Comparison of ENCODE assay signal across 10 cellular contexts in genomic region chr4:147772459-147772969, GRCh38. TPM values are rescaled to one million over a fixed set of nuclear protein-coding genes. Genes with fewer than 3 reads are reported as not detected.
DNase-seq lines count a peak whose midpoint lies in the region; ATAC-seq and TF ChIP-seq lines count a peak whose summit lies in the region.
"Had no signal": no experiment of that assay in that cellular context is flagged by ENCODE, and none has a peak within 500 bp of the region (broad histone marks: within the 10 kb centered on the region; RNA-seq: fewer than 3 reads in every experiment).

No MANE protein-coding gene starts in this region.

- H3K9me3 ChIP-seq in GM23248 (ENCODE audit: low read depth) (no peaks in the 10 kb centered on the region), WERI-Rb-1 (ENCODE audit: severe bottlenecking) (no peaks in the 10 kb centered on the region), skeletal muscle tissue (ENCODE audit: control insufficient read depth in 3 of 3, low read length in 3 of 3) (no peaks in the 10 kb centered on the region)
- H3K9me3 ChIP-seq in effector memory CD4-positive, alpha-beta T cell (ENCODE audit: control insufficient read depth, low read length), result no peaks in the 10 kb centered on the region

- in situ Hi-C loops in GM23248 (cut with MboI), result no loop called here

- H3K4me1 ChIP-seq in GM23248 (ENCODE audit: insufficient read depth), result peaks cover 53% of the 10 kb centered on the region
- peaks cover 43 to 51% (median 47%) of the 10 kb centered on the region in 3 donors for H3K4me1 ChIP-seq in skeletal muscle tissue (ENCODE audit: control insufficient read depth in 3 of 3, insufficient read depth in 3 of 3, low read length in 3 of 3)
- H3K4me1 ChIP-seq in effector memory CD4-positive, alpha-beta T cell (ENCODE audit: control insufficient read depth, insufficient read depth, low read length, poor library complexity, severe bottlenecking), result no peaks in the 10 kb centered on the region

- intact Hi-C loops in Right ventricle myocardium superior (cut with DNase I), result no loop called here

- no peak for TF ChIP-seq CTCF in WERI-Rb-1 (IDR thresholded peaks at IDR 0.05; ENCODE audit: low read depth, low read length)

- H3K27me3 ChIP-seq in GM23248 (replicated peaks; ENCODE audit: insufficient read depth) (no peaks in the 10 kb centered on the region), WERI-Rb-1 (ENCODE audit: insufficient read depth, low read depth, severe bottlenecking) (no peaks in the 10 kb centered on the region), skeletal muscle tissue (ENCODE audit: control insufficient read depth in 3 of 3, insufficient read depth in 3 of 3, low read length in 3 of 3) (no peaks in the 10 kb centered on the region)
- H3K27me3 ChIP-seq in effector memory CD4-positive, alpha-beta T cell (replicated peaks; ENCODE audit: control insufficient read depth, insufficient read depth, low read length, poor library complexity, severe bottlenecking), result no peaks in the 10 kb centered on the region

- ATAC-seq in Right ventricle myocardium superior (ENCODE audit: poor library complexity) (peak; percentile 35), HG03457 (IDR thresholded peaks at IDR 0.05; ENCODE audit: unreplicated experiment) (no peak)
- ATAC-seq: activated T-cell treated with anti-CD3 and anti-CD28 coated beads, Interleukin-2, amount 50 U/mL, for 72 hours had no signal

- peaks cover 85% of the 10 kb centered on the region for H3K79me2 ChIP-seq in GM23248 (ENCODE audit: insufficient read depth)

- WGBS in GM23248 (ENCODE audit: low coverage in 1 of 2, low lambda C conversion rate in 2 of 2, missing lambda C conversion rate in 2 of 2), 2 experiments, result 0 to 3% methylated on average over 5 of the region's 5 CpGs

- H3K36me3 ChIP-seq in GM23248 (ENCODE audit: low read depth) (no peaks in the 10 kb centered on the region), WERI-Rb-1 (peaks cover 5% of the 10 kb centered on the region), skeletal muscle tissue (ENCODE audit: control insufficient read depth in 3 of 3, insufficient read depth in 3 of 3, low read length in 3 of 3) (no peaks in the 10 kb centered on the region)
- H3K36me3 ChIP-seq in effector memory CD4-positive, alpha-beta T cell (ENCODE audit: control insufficient read depth, insufficient read depth, low read length), result no peaks in the 10 kb centered on the region

- DNase-seq in GM23248 (peak; percentile 75), WERI-Rb-1 (peak; percentile 42), Right ventricle myocardium superior (no peak), middle frontal gyrus (ENCODE audit: extremely low spot score, low spot score) (no peak), DMS114 treated with DMSO at 0.1 percent for 48 hours (lab: John Stamatoyannopoulos, UW; ENCODE audit: unreplicated experiment) (no peak)
- no peak for DNase-seq in effector memory CD4-positive, alpha-beta T cell
- DNase-seq: activated T-cell treated with anti-CD3 and anti-CD28 coated beads, Interleukin-2, amount 50 U/mL, for 72 hours had no signal

- H3K27ac ChIP-seq in GM23248, result peak overlapping the region; percentile 76
- peak overlapping the region; percentile 47 for H3K27ac ChIP-seq in WERI-Rb-1
- H3K27ac ChIP-seq in skeletal muscle tissue (ENCODE audit: low read depth, low read length), result peak overlapping the region; percentile 89
- no peak overlapping the region for H3K27ac ChIP-seq in effector memory CD4-positive, alpha-beta T cell (ENCODE audit: insufficient read depth, low read length, poor library complexity, severe bottlenecking)
- H3K27ac ChIP-seq: KMS-11 had no signal

- no peaks in the 10 kb centered on the region for H4K20me1 ChIP-seq in GM23248 (ENCODE audit: insufficient read depth)

- peak overlapping the region; percentile 59 for H3K4me2 ChIP-seq in GM23248 (ENCODE audit: unreplicated experiment)
- H3K4me2 ChIP-seq: KMS-11 had no signal

- H2AFZ ChIP-seq in GM23248, result no peak overlapping the region

- H3K9ac ChIP-seq in GM23248 (peak overlapping the region; percentile 61), skeletal muscle tissue (ENCODE audit: low read depth in 1 of 3, low read length in 3 of 3) (peak overlapping the region in 2 of 3 donors; percentile 28 to 54)
- H3K9ac ChIP-seq: KMS-11 had no signal

- H3K9me2 ChIP-seq in GM23248 (ENCODE audit: insufficient read depth), result no peaks in the 10 kb centered on the region

- H3K4me3 ChIP-seq in GM23248 (peak overlapping the region; percentile 46), WERI-Rb-1 (ENCODE audit: low read depth, low read length) (no peak overlapping the region), skeletal muscle tissue (ENCODE audit: low read length in 3 of 3) (peak overlapping the region in 2 of 3 donors; percentile 10 to 44)
- no peak overlapping the region for H3K4me3 ChIP-seq in effector memory CD4-positive, alpha-beta T cell (ENCODE audit: insufficient read depth, low read depth, low read length, poor library complexity, severe bottlenecking)

- peaks cover 51% of the 10 kb centered on the region for H3F3A ChIP-seq in GM23248 (ENCODE audit: insufficient read depth)

RNA-seq across cellular contexts. Expression of gene ARHGAP10, which starts 40.6 kb away (rescaled TPM):
- 21.0 and 24.8 TPM in 2 replicates for total RNA-seq in GM23248 (2014; rRNA removed; shearing (Covaris generic))
- polyA plus RNA-seq in GM23248 (2016; fragmentation: Nextera tagmentation; extraction: Ambion mirVana), result 17.0 and 19.5 TPM in 2 replicates
- total RNA-seq in Right ventricle myocardium superior (64.0 TPM), skeletal muscle tissue (88.7 TPM)

Comparison
In these comparisons a context has a peak if more than half of its experiments do, and no peak if none do; other contexts are left out.
1. DNase-seq: peak in GM23248 (single experiment) and WERI-Rb-1 (single experiment); none in Right ventricle myocardium superior (single experiment), middle frontal gyrus (single experiment), DMS114 treated with DMSO at 0.1 percent for 48 hours (single experiment) and effector memory CD4-positive, alpha-beta T cell (0 of 3).
2. H3K4me3 ChIP-seq: peak in GM23248 (single experiment) and skeletal muscle tissue (2 of 3); none in WERI-Rb-1 (single experiment) and effector memory CD4-positive, alpha-beta T cell (single experiment).